ENCODE assay signal across 16 cellular contexts in the genomic region with DNA sequence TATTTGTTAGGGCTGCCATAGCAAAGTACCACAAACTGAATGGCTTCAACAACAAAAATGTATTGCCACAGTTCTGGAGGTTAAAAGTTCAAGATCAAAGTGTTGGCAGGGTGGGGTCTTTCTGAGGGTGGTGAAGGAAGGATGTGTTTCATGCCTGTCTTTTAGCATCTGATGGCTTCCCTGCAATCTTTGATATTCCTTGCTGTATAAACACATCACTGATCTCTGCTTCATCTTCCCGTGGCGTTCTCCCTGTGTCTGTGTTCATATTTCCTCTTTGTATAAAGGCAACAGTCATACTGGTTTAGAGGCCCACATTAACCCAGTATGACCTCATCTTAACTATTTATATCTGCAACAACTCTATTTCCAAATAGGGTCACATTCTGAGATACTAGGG.
A peak's percentile ranks its signal among the peaks of the same experiment; 100 is the strongest.
DNase-seq lines count a peak whose midpoint lies in the region; ATAC-seq and TF ChIP-seq lines count a peak whose summit lies in the region.
"Had no signal": no experiment of that assay in that cellular context is flagged by ENCODE, and none has a peak within 500 bp of the region (broad histone marks: within the 10 kb centered on the region; RNA-seq: fewer than 3 reads in every experiment).

No MANE protein-coding gene starts in this region.

- POLR2A ChIA-PET in naive thymus-derived CD8-positive, alpha-beta T cell (lab: Charles Lee) = interaction anchor here (0.7 to 1.0 kb wide), 4 partner anchors 73 to 167 kb away, joined by 3 to 4 read pairs (median 3); no protein-coding TSS in a partner anchor

- no peaks in the 10 kb centered on the region for H3K27me3 Mint-ChIP-seq in activated CD4-positive, alpha-beta T cell treated with anti-CD3 and anti-CD28 coated beads, Interleukin-2, amount 10 ng/mL, durations not matched to agents 24 days and 14 days
- no peaks in the 10 kb centered on the region for H3K27me3 Mint-ChIP-seq in activated naive CD4-positive, alpha-beta T cell treated with anti-CD3 and anti-CD28 coated beads, Interleukin-2, amount 50 U/mL, for 24 hours
- H3K27me3 Mint-ChIP-seq in naive thymus-derived CD8-positive, alpha-beta T cell = no peaks in the 10 kb centered on the region

- H3K4me1 Mint-ChIP-seq in activated CD4-positive, alpha-beta T cell treated with anti-CD3 and anti-CD28 coated beads, Interleukin-2, amount 10 ng/mL, durations not matched to agents 24 days and 14 days = peaks cover 13% of the 10 kb centered on the region
- peaks cover 66% of the 10 kb centered on the region for H3K4me1 Mint-ChIP-seq in activated naive CD4-positive, alpha-beta T cell treated with anti-CD3 and anti-CD28 coated beads, Interleukin-2, amount 50 U/mL, for 24 hours
- peaks cover 15 to 71% (median 54%) of the 10 kb centered on the region in 4 donors for H3K4me1 Mint-ChIP-seq in naive thymus-derived CD8-positive, alpha-beta T cell

- peak; percentile 76 for DNase-seq in activated CD4-positive, alpha-beta T cell treated with anti-CD3 and anti-CD28 coated beads, Interleukin-2, amount 10 ng/mL, durations not matched to agents 24 days and 14 days
- no peak for DNase-seq in activated CD4-positive, alpha-beta T cell treated with anti-CD3 and anti-CD28 coated beads, Interleukin-2, amount 50 U/mL, for 48 hours
- peak; percentile 85 for DNase-seq in SIG-M5 treated with dmso at 0.1 percent for 504 hours (lab: John Stamatoyannopoulos, UW; ENCODE audit: unreplicated experiment)
- DNase-seq in naive thymus-derived CD8-positive, alpha-beta T cell = peak in 9 of 10 donors; percentile 12 to 92 (median 79)
- DNase-seq in GM13976 (ENCODE audit: low spot score) = no peak
- no peak for DNase-seq in NCI-H1694 treated with DMSO at 0.1 percent for 48 hours (lab: John Stamatoyannopoulos, UW)
- DNase-seq: amygdala, DMS 273 treated with DMSO at 0.1 percent for 48 hours, GOT3, head of caudate nucleus, left cardiac atrium, NCI-H345, trophoblast cell had no signal

- H3K36me3 Mint-ChIP-seq in activated CD4-positive, alpha-beta T cell treated with anti-CD3 and anti-CD28 coated beads, Interleukin-2, amount 10 ng/mL, durations not matched to agents 24 days and 14 days (ENCODE audit: low read depth) = peaks cover 13% of the 10 kb centered on the region
- peaks cover 14% of the 10 kb centered on the region for H3K36me3 Mint-ChIP-seq in activated naive CD4-positive, alpha-beta T cell treated with anti-CD3 and anti-CD28 coated beads, Interleukin-2, amount 50 U/mL, for 24 hours
- H3K36me3 Mint-ChIP-seq in naive thymus-derived CD8-positive, alpha-beta T cell = peaks cover 0 to 15% (median 6%) of the 10 kb centered on the region in 3 donors
- H3K36me3 Mint-ChIP-seq: neural progenitor cell had no signal

- intact Hi-C loops in activated CD4-positive, alpha-beta T cell treated with anti-CD3 and anti-CD28 coated beads, Interleukin-2, amount 10 ng/mL, durations not matched to agents 24 days and 14 days (cut with micrococcal nuclease) = no loop called here

- ATAC-seq in naive thymus-derived CD8-positive, alpha-beta T cell = peak; percentile 90
- ATAC-seq in HG03039 (IDR thresholded peaks at IDR 0.05; ENCODE audit: unreplicated experiment) = no peak
- ATAC-seq: left cardiac atrium had no signal

- H3K4me3 Mint-ChIP-seq in activated CD4-positive, alpha-beta T cell treated with anti-CD3 and anti-CD28 coated beads, Interleukin-2, amount 10 ng/mL, durations not matched to agents 24 days and 14 days = peak overlapping the region; percentile 25
- H3K4me3 Mint-ChIP-seq in activated naive CD4-positive, alpha-beta T cell treated with anti-CD3 and anti-CD28 coated beads, Interleukin-2, amount 50 U/mL, for 24 hours = peak overlapping the region; percentile 28
- peak overlapping the region; percentile 5 to 63 (median 16) for H3K4me3 Mint-ChIP-seq in naive thymus-derived CD8-positive, alpha-beta T cell
- H3K4me3 Mint-ChIP-seq: neural progenitor cell had no signal

- no peak overlapping the region for H3K27ac Mint-ChIP-seq in activated CD4-positive, alpha-beta T cell treated with anti-CD3 and anti-CD28 coated beads, Interleukin-2, amount 10 ng/mL, durations not matched to agents 24 days and 14 days
- H3K27ac Mint-ChIP-seq in activated naive CD4-positive, alpha-beta T cell treated with anti-CD3 and anti-CD28 coated beads, Interleukin-2, amount 50 U/mL, for 24 hours = peak overlapping the region; percentile 94
- peak overlapping the region; percentile 49 to 97 (median 86) for H3K27ac Mint-ChIP-seq in naive thymus-derived CD8-positive, alpha-beta T cell
- H3K27ac Mint-ChIP-seq: neural progenitor cell had no signal

- in situ Hi-C loops in GM13976 (cut with MboI; ENCODE audit: low sequenced_read_pairs, unreplicated experiment) = no loop called here

- peaks cover 15% of the 10 kb centered on the region for H3K9me3 Mint-ChIP-seq in activated CD4-positive, alpha-beta T cell treated with anti-CD3 and anti-CD28 coated beads, Interleukin-2, amount 10 ng/mL, durations not matched to agents 24 days and 14 days
- peaks cover 24% of the 10 kb centered on the region for H3K9me3 Mint-ChIP-seq in activated naive CD4-positive, alpha-beta T cell treated with anti-CD3 and anti-CD28 coated beads, Interleukin-2, amount 50 U/mL, for 24 hours
- peaks cover 0 to 15% (median 8%) of the 10 kb centered on the region in 9 donors for H3K9me3 Mint-ChIP-seq in naive thymus-derived CD8-positive, alpha-beta T cell
- H3K9me3 Mint-ChIP-seq: neural progenitor cell had no signal

- no peak for TF ChIP-seq CTCF in GM13976 (IDR thresholded peaks at IDR 0.05; ENCODE audit: borderline replicate concordance, control extremely low read depth, extremely low read depth, insufficient read depth, missing control alignments)

Comparison
In these comparisons a context has a peak if more than half of its experiments do, and no peak if none do; other contexts are left out.
1. DNase-seq: peak in activated CD4-positive, alpha-beta T cell treated with anti-CD3 and anti-CD28 coated beads, Interleukin-2, amount 10 ng/mL, durations not matched to agents 24 days and 14 days (single experiment), SIG-M5 treated with dmso at 0.1 percent for 504 hours (single experiment) and naive thymus-derived CD8-positive, alpha-beta T cell (9 of 10); none in activated CD4-positive, alpha-beta T cell treated with anti-CD3 and anti-CD28 coated beads, Interleukin-2, amount 50 U/mL, for 48 hours (0 of 2), GM13976 (single experiment) and NCI-H1694 treated with DMSO at 0.1 percent for 48 hours (single experiment).
2. Peak in every context shown above with its lines, with median percentiles within 50 percentile points of each other: H3K4me3 Mint-ChIP-seq.